ENCODE assay signal across 2 cellular contexts in the genomic region with DNA sequence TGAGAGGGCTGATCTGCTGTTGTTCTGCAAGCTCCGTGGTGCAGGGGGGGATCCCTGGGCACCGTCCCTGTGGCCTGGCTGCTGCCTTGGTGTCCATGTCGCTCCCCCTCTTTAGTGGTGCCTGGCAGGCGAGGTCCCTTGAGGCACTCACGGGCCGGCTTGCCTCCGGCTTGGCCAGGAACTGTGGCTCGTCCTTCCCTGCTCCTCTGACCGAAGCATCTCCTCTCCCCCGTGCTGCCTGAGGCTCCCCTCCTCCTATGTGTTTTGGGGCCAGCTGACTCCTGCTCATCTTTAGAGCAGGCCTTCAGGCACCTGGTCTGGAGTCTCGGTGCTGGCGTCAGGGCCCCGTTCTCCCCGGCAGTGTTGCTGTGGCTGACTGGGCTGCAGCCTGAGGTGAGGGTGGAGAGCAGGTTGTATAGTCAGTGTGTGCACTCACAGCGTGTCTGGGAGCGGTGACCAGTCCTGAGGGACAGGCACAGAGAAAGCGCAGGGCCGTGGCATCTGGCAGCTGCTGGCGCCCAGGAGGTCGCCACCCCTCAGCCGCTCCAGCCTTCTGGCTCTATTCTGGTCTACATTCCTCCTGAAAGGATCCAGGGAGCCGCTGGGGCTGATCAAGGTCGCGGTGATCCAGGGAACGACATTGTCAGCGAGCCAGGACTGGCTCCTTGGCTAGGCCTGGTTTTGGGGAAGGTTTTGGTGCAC.
A peak's percentile ranks its signal among the peaks of the same experiment; 100 is the strongest.
TF ChIP-seq lines count a peak whose summit lies in the region.

No MANE protein-coding gene starts in this region.

TF ChIP-seq in HepG2, 621 proteins besides CTCF, POLR2A, EP300 and RAD21:
- TF ChIP-seq AGO1 (IDR thresholded peaks at IDR 0.05; ENCODE audit: low read depth, low read length, poor library complexity, severe bottlenecking) (peak; percentile 12), ZNF224 (CRISPR knock-in tag; IDR thresholded peaks at IDR 0.05) (no peak), HNRNPLL (IDR thresholded peaks at IDR 0.05; ENCODE audit: low read depth, low read length, poor library complexity, severe bottlenecking) (peak; percentile 6), SP4 (CRISPR knock-in tag; IDR thresholded peaks at IDR 0.05) (0 out of 2 replicates have a peak, but pooled peaks have one; percentile 16), AGO2 (optimal IDR thresholded peaks at IDR 0.05; ENCODE audit: low read depth, low read length) (peak; percentile 15), SP2 (CRISPR knock-in tag; IDR thresholded peaks at IDR 0.05) (no peak), ZNF883 (CRISPR knock-in tag; IDR thresholded peaks at IDR 0.05; ENCODE audit: not compliant biosample characterization) (peak; percentile 36), ZNF737 (CRISPR knock-in tag; IDR thresholded peaks at IDR 0.05; ENCODE audit: borderline replicate concordance) (no peak), RBM22 (optimal IDR thresholded peaks at IDR 0.05; ENCODE audit: low read length) (peak; percentile 69)
- TF ChIP-seq, protein P1, sequence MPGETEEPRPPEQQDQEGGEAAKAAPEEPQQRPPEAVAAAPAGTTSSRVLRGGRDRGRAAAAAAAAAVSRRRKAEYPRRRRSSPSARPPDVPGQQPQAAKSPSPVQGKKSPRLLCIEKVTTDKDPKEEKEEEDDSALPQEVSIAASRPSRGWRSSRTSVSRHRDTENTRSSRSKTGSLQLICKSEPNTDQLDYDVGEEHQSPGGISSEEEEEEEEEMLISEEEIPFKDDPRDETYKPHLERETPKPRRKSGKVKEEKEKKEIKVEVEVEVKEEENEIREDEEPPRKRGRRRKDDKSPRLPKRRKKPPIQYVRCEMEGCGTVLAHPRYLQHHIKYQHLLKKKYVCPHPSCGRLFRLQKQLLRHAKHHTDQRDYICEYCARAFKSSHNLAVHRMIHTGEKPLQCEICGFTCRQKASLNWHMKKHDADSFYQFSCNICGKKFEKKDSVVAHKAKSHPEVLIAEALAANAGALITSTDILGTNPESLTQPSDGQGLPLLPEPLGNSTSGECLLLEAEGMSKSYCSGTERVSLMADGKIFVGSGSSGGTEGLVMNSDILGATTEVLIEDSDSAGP (CRISPR knock-in tag; IDR thresholded peaks at IDR 0.05; ENCODE audit: borderline replicate concordance) = 0 out of 2 replicates have a peak, but pooled peaks have one; percentile 10
- TF ChIP-seq, protein P2, sequence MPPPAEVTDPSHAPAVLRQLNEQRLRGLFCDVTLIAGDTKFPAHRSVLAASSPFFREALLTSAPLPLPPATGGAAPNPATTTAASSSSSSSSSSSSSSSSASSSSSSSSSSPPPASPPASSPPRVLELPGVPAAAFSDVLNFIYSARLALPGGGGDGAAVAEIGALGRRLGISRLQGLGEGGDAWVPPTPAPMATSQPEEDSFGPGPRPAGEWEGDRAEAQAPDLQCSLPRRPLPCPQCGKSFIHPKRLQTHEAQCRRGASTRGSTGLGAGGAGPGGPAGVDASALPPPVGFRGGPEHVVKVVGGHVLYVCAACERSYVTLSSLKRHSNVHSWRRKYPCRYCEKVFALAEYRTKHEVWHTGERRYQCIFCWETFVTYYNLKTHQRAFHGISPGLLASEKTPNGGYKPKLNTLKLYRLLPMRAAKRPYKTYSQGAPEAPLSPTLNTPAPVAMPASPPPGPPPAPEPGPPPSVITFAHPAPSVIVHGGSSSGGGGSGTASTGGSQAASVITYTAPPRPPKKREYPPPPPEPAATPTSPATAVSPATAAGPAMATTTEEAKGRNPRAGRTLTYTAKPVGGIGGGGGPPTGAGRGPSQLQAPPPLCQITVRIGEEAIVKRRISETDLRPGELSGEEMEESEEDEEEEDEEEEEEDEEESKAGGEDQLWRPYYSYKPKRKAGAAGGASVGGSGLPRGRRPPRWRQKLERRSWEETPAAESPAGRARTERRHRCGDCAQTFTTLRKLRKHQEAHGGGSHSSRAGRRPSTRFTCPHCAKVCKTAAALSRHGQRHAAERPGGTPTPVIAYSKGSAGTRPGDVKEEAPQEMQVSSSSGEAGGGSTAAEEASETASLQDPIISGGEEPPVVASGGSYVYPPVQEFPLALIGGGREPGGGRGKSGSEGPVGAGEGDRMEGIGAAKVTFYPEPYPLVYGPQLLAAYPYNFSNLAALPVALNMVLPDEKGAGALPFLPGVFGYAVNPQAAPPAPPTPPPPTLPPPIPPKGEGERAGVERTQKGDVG (CRISPR knock-in tag; IDR thresholded peaks at IDR 0.05; ENCODE audit: borderline replicate concordance) = no peak

TF ChIP-seq in GM12891, 5 proteins besides CTCF, POLR2A, EP300 and RAD21:
- TF ChIP-seq SPI1 (IDR thresholded peaks at IDR 0.05; ENCODE audit: low read depth, low read length) (no peak), POU2F2 (IDR thresholded peaks at IDR 0.05; ENCODE audit: low read depth, low read length) (no peak), PAX5 (IDR thresholded peaks at IDR 0.05; ENCODE audit: insufficient read depth, low read length, severe bottlenecking) (no peak), TAF1 (IDR thresholded peaks at IDR 0.05; ENCODE audit: low read depth, low read length) (no peak), POLR2AphosphoS5 (IDR thresholded peaks at IDR 0.05; ENCODE audit: low read depth, low read length) (no peak)
